9 cellular contexts compared by ENCODE assay signal in the genomic region with DNA sequence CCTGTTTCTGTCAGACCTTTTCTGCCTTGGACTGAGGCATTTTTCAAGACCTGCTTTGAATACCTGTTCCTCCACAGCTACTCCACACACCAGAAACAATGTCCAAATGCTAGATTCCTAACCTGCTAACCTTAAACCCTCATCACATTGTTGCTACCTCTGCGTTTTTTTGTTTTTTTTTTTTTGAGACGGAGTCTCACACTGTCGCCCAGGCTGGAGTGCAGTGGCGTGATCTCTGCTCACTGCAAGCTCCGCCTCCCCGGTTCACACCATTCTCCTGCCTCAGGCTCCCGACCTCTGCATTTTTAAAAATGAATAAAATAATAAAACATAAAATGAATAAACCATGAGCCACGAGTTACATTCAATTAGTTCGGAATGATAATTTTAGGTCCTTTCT. TPM values are rescaled to one million over a fixed set of nuclear protein-coding genes. Genes with fewer than 3 reads are reported as not detected.
A peak's percentile ranks its signal among the peaks of the same experiment; 100 is the strongest.
DNase-seq lines count a peak whose midpoint lies in the region; ATAC-seq and TF ChIP-seq lines count a peak whose summit lies in the region.
"Had no signal": no experiment of that assay in that cellular context is flagged by ENCODE, and none has a peak within 500 bp of the region (broad histone marks: within the 10 kb centered on the region; RNA-seq: fewer than 3 reads in every experiment).

No MANE protein-coding gene starts in this region.

- H3K4me2 ChIP-seq in Karpas-422 (ENCODE audit: low read depth, low read length, poor library complexity, severe bottlenecking): peak overlapping the region; percentile 98
- H3K4me2 ChIP-seq in neural progenitor cell: peak overlapping the region; percentile 83

- H3K9ac ChIP-seq in Karpas-422 (ENCODE audit: low read length) (peak overlapping the region; percentile 78), neural progenitor cell (no peak overlapping the region)

- H3K27me3 Mint-ChIP-seq in CD14-positive monocyte (ENCODE audit: low read depth in 3 of 3): no peaks in the 10 kb centered on the region
- peaks cover 4% of the 10 kb centered on the region for H3K27me3 Mint-ChIP-seq in neural progenitor cell (ENCODE audit: insufficient read depth, low read depth)

- H4K20me1 ChIP-seq in Karpas-422 (ENCODE audit: insufficient read depth, low read depth, low read length) (no peaks in the 10 kb centered on the region), neural progenitor cell (ENCODE audit: low read depth) (no peaks in the 10 kb centered on the region)

- DNase-seq in CD14-positive monocyte (ENCODE audit: low spot score) (no peak), Karpas-422 (peak; percentile 51), choroid plexus epithelial cell (ENCODE audit: low read depth) (no peak), neural progenitor cell (ENCODE audit: low spot score) (no peak), T1000 (lab: John Stamatoyannopoulos, UW) (no peak), activated gamma-delta T cell (lab: John Stamatoyannopoulos, UW) (no peak)
- DNase-seq in stimulated activated CD4-positive, alpha-beta T cell treated with anti-CD3 and anti-CD28 coated beads, Interleukin-2, amount 100 ng/mL, for 48 hours: no peak
- DNase-seq: transverse colon had no signal

- no peaks in the 10 kb centered on the region for H3K9me3 ChIP-seq in Karpas-422 (ENCODE audit: low read length)
- no peaks in the 10 kb centered on the region for H3K9me3 ChIP-seq in neural progenitor cell (ENCODE audit: low read depth)
- H3K9me3 ChIP-seq: transverse colon had no signal

- H3K4me1 ChIP-seq in Karpas-422 (ENCODE audit: low read length) (peaks cover 22% of the 10 kb centered on the region), neural progenitor cell (peaks cover 6% of the 10 kb centered on the region)

- H3K36me3 ChIP-seq in Karpas-422 (ENCODE audit: insufficient read depth, low read length): no peaks in the 10 kb centered on the region; the same call in 1 of the 2 replicates
- H3K36me3 ChIP-seq in neural progenitor cell: no peaks in the 10 kb centered on the region
- H3K36me3 ChIP-seq: transverse colon had no signal

- H3K4me3 Mint-ChIP-seq in CD14-positive monocyte (peak overlapping the region; percentile 53 to 89), neural progenitor cell (peak overlapping the region; percentile 95)

- H3K9me3 Mint-ChIP-seq in CD14-positive monocyte: no peaks in the 10 kb centered on the region
- no peaks in the 10 kb centered on the region for H3K9me3 Mint-ChIP-seq in neural progenitor cell

- no peaks in the 10 kb centered on the region for H3F3A ChIP-seq in neural progenitor cell (ENCODE audit: low read depth)

- peak overlapping the region; percentile 87 for H3K4me3 ChIP-seq in Karpas-422 (ENCODE audit: low read length)
- peak overlapping the region; percentile 65 for H3K4me3 ChIP-seq in choroid plexus epithelial cell (ENCODE audit: low read depth, low read length)
- peak overlapping the region; percentile 64 for H3K4me3 ChIP-seq in neural progenitor cell

- peaks cover 4% of the 10 kb centered on the region in 2 donors for H3K36me3 Mint-ChIP-seq in CD14-positive monocyte
- H3K36me3 Mint-ChIP-seq in neural progenitor cell: no peaks in the 10 kb centered on the region

- intact Hi-C loops in CD14-positive monocyte (cut with micrococcal nuclease): loop anchor here (5.0 to 10.0 kb wide), 3 partner anchors 35 to 328 kb away; no protein-coding TSS in a partner anchor

- TF ChIP-seq CTCF in CD14-positive monocyte (IDR thresholded peaks at IDR 0.05) (no peak), choroid plexus epithelial cell (conservative IDR thresholded peaks at IDR 0.05; ENCODE audit: low read depth, low read length) (no peak), neural progenitor cell (IDR thresholded peaks at IDR 0.05) (no peak)

- H3K27ac ChIP-seq in Karpas-422 (ENCODE audit: low read length): peak overlapping the region; percentile 86
- H3K27ac ChIP-seq in neural progenitor cell: no peak overlapping the region

- H3K4me1 Mint-ChIP-seq in CD14-positive monocyte (peaks cover 25% of the 10 kb centered on the region), neural progenitor cell (peaks cover 19% of the 10 kb centered on the region)

- H3K79me2 ChIP-seq in Karpas-422 (ENCODE audit: low read length) (peaks cover 56% of the 10 kb centered on the region), neural progenitor cell (ENCODE audit: low read depth) (peaks cover 10% of the 10 kb centered on the region)

- peak overlapping the region in 1 of 7 donors; percentile 12 for H3K27ac Mint-ChIP-seq in CD14-positive monocyte
- H3K27ac Mint-ChIP-seq in neural progenitor cell: no peak overlapping the region

- no peak overlapping the region for H2AFZ ChIP-seq in Karpas-422 (ENCODE audit: low read length)
- H2AFZ ChIP-seq in neural progenitor cell (replicated peaks): no peak overlapping the region

- ATAC-seq in HG02623 (IDR thresholded peaks at IDR 0.05; ENCODE audit: unreplicated experiment): no peak

- H3K27me3 ChIP-seq in Karpas-422 (ENCODE audit: low read length) (no peaks in the 10 kb centered on the region), neural progenitor cell (no peaks in the 10 kb centered on the region)
- H3K27me3 ChIP-seq: transverse colon had no signal

- no peaks in the 10 kb centered on the region for H3K9me2 ChIP-seq in Karpas-422 (replicated peaks; ENCODE audit: insufficient read depth, low read length)

RNA-seq across cellular contexts. Expression of a gene that starts 1.2 kb away (rescaled TPM):
- polyA plus RNA-seq in CD14-positive monocyte: 10 to 100 TPM; 29.2 to 37.5 TPM
- total RNA-seq in Karpas-422 (2014; rRNA removed; shearing (Covaris generic); ENCODE audit: low replicate concordance): 42.9 and 53.1 TPM in 2 replicates
- 17.8 and 21.2 TPM in 2 replicates for total RNA-seq in neural progenitor cell (ENCODE audit: low replicate concordance)

RNA-seq across cellular contexts. Expression of a gene that starts 12.3 kb away (rescaled TPM):
- polyA plus RNA-seq in CD14-positive monocyte: 1 to 10 TPM; 5.9 to 7.6 TPM
- total RNA-seq in Karpas-422 (2014; rRNA removed; shearing (Covaris generic); ENCODE audit: low replicate concordance): 17.2 and 37.3 TPM in 2 replicates
- 81.6 and 93.1 TPM in 2 replicates for total RNA-seq in neural progenitor cell (ENCODE audit: low replicate concordance)

RNA-seq across cellular contexts. Expression of a gene that starts 47.7 kb away (rescaled TPM):
- under 1 TPM; 0.47 to 0.82 TPM for polyA plus RNA-seq in CD14-positive monocyte
- 0.63 and 2.4 TPM in 2 replicates for total RNA-seq in Karpas-422 (2014; rRNA removed; shearing (Covaris generic); ENCODE audit: low replicate concordance)
- total RNA-seq in neural progenitor cell (ENCODE audit: low replicate concordance): 0.56 TPM in 1 of 2 replicates, not detected in the other
